1 cellular context compared by ENCODE assay signal in the genomic region with DNA sequence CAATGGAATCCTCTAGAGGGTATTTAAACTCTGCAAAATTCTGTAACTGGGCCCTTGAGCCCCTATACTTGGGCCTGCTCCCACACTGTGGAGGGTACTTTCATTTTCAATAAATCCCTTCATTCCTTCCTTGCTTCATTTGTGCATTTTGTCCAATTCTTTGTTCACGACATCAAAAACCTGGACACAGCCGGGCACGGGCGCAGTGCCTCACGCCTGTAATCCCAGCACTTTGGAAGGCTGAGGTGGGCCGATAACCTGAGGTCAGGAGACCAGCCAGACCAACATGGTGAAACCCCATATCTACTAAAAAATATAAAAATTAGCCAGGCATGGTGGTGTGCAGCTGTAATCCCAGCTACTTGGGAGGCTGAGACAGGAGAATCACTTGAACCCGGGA.
TF ChIP-seq lines count a peak whose summit lies in the region.
"Not testable (repeated sequence)": the region's sequence is repeated elsewhere in the genome, so short reads cannot be mapped to it uniquely, and the experiment has no call there.

No MANE protein-coding gene starts in this region.

- not testable (repeated sequence) for TF ChIP-seq CTCF in 22Rv1 (IDR thresholded peaks at IDR 0.05)

- peak overlapping the region; percentile 90; the same call in 1 of the 2 replicates for H3K27ac ChIP-seq in 22Rv1
